15 cellular contexts compared by ENCODE assay signal in genomic region chr20:24995741-24996448, GRCh38. TPM values are rescaled to one million over a fixed set of nuclear protein-coding genes. Genes with fewer than 3 reads are reported as not detected.
DNase-seq lines count a peak whose midpoint lies in the region; ATAC-seq and TF ChIP-seq lines count a peak whose summit lies in the region.
"Had no signal": no experiment of that assay in that cellular context is flagged by ENCODE, and none has a peak within 500 bp of the region (broad histone marks: within the 10 kb centered on the region; RNA-seq: fewer than 3 reads in every experiment).

No MANE protein-coding gene starts in this region.

- H3K4me1 Mint-ChIP-seq in activated CD8-positive, alpha-beta memory T cell treated with anti-CD3 and anti-CD28 coated beads, Interleukin-2, amount 10 ng/mL, durations not matched to agents 7 days and 5 days, result peaks cover 19% of the 10 kb centered on the region
- peaks cover 33% of the 10 kb centered on the region for H3K4me1 Mint-ChIP-seq in endothelial cell (ENCODE audit: unreplicated experiment)
- H3K4me1 Mint-ChIP-seq in T-helper 17 cell, result peaks cover 27% of the 10 kb centered on the region

- H3K9me3 Mint-ChIP-seq in activated CD8-positive, alpha-beta memory T cell treated with anti-CD3 and anti-CD28 coated beads, Interleukin-2, amount 10 ng/mL, durations not matched to agents 7 days and 5 days (ENCODE audit: low read depth), result no peaks in the 10 kb centered on the region
- H3K9me3 Mint-ChIP-seq in endothelial cell (ENCODE audit: unreplicated experiment), result no peaks in the 10 kb centered on the region
- H3K9me3 Mint-ChIP-seq: mesothelial cell of epicardium; stimulated activated memory B cell treated with anti-CD40 and anti-IgM and Interleukin-4, amounts not matched to agents 10 μg/mL and 1 μg/mL and 100 μg/mL, for 72 hours had no signal

- no peak overlapping the region for H3K27ac ChIP-seq in HEK293 (ENCODE audit: extremely low read depth, low read depth, low read length)
- H3K27ac ChIP-seq: breast epithelium had no signal

- TF ChIP-seq CTCF in HEK293 (tag by site-specific recombination; IDR thresholded peaks at IDR 0.05) (no peak), endothelial cell (IDR thresholded peaks at IDR 0.05; ENCODE audit: unreplicated experiment) (no peak)

- peaks cover 4% of the 10 kb centered on the region for H3K36me3 Mint-ChIP-seq in activated CD8-positive, alpha-beta memory T cell treated with anti-CD3 and anti-CD28 coated beads, Interleukin-2, amount 10 ng/mL, durations not matched to agents 7 days and 5 days
- peaks cover 4% of the 10 kb centered on the region for H3K36me3 Mint-ChIP-seq in endothelial cell (ENCODE audit: low read depth, unreplicated experiment)
- H3K36me3 Mint-ChIP-seq in T-helper 17 cell (ENCODE audit: low read depth), result no peaks in the 10 kb centered on the region
- H3K36me3 Mint-ChIP-seq: mesothelial cell of epicardium; stimulated activated memory B cell treated with anti-CD40 and anti-IgM and Interleukin-4, amounts not matched to agents 10 μg/mL and 1 μg/mL and 100 μg/mL, for 72 hours had no signal

- no peak overlapping the region for H3K27ac Mint-ChIP-seq in activated CD8-positive, alpha-beta memory T cell treated with anti-CD3 and anti-CD28 coated beads, Interleukin-2, amount 10 ng/mL, durations not matched to agents 7 days and 5 days
- H3K27ac Mint-ChIP-seq in endothelial cell (ENCODE audit: unreplicated experiment), result no peak overlapping the region
- H3K27ac Mint-ChIP-seq in T-helper 17 cell, result no peak overlapping the region
- H3K27ac Mint-ChIP-seq: mesothelial cell of epicardium had no signal

- no peak overlapping the region for H3K4me3 Mint-ChIP-seq in activated CD8-positive, alpha-beta memory T cell treated with anti-CD3 and anti-CD28 coated beads, Interleukin-2, amount 10 ng/mL, durations not matched to agents 7 days and 5 days
- no peak overlapping the region for H3K4me3 Mint-ChIP-seq in endothelial cell (ENCODE audit: unreplicated experiment)
- no peak overlapping the region for H3K4me3 Mint-ChIP-seq in T-helper 17 cell
- H3K4me3 Mint-ChIP-seq: mesothelial cell of epicardium; stimulated activated memory B cell treated with anti-CD40 and anti-IgM and Interleukin-4, amounts not matched to agents 10 μg/mL and 1 μg/mL and 100 μg/mL, for 72 hours had no signal

- no peak overlapping the region for H3K4me3 ChIP-seq in HEK293 (ENCODE audit: low read depth, low read length)

- no peaks in the 10 kb centered on the region for H3K9me3 ChIP-seq in HEK293 (ENCODE audit: control insufficient read depth, insufficient read depth, low read depth, low read length)
- no peaks in the 10 kb centered on the region for H3K9me3 ChIP-seq in T-helper 17 cell (ENCODE audit: control insufficient read depth, low read length, poor library complexity, severe bottlenecking)
- H3K9me3 ChIP-seq: breast epithelium had no signal

- no peaks in the 10 kb centered on the region for H3K36me3 ChIP-seq in HEK293 (ENCODE audit: control insufficient read depth in 2 of 2, insufficient read depth in 1 of 2, low read length in 2 of 2)
- H3K36me3 ChIP-seq: breast epithelium had no signal

- no peak for ATAC-seq in activated CD8-positive, alpha-beta memory T cell treated with anti-CD3 and anti-CD28 coated beads, Interleukin-2, amount 10 ng/mL, durations not matched to agents 7 days and 5 days
- ATAC-seq in T-helper 17 cell, result no peak
- ATAC-seq: stimulated activated memory B cell treated with anti-CD40 and anti-IgM and Interleukin-4, amounts not matched to agents 10 μg/mL and 1 μg/mL and 100 μg/mL, for 72 hours had no signal

- CTCF ChIA-PET in HEK293 (lab: Yijun Ruan, JAX), result interaction anchor here (0.5 to 4.3 kb wide), 14 partner anchors 8 to 1118 kb away, joined by 3 to 70 read pairs (median 4); partner anchors contain the start of gene ENTPD6
- CTCF ChIA-PET in activated CD8-positive, alpha-beta memory T cell treated with anti-CD3 and anti-CD28 coated beads, Interleukin-2, amount 10 ng/mL, durations not matched to agents 7 days and 5 days (lab: Charles Lee), result interaction anchor here (0.6 to 5.5 kb wide), 8 partner anchors 8 to 403 kb away, joined by 3 to 128 read pairs (median 4); partner anchors contain the start of gene ACSS1

- peaks cover 3% of the 10 kb centered on the region for H3K27me3 Mint-ChIP-seq in activated CD8-positive, alpha-beta memory T cell treated with anti-CD3 and anti-CD28 coated beads, Interleukin-2, amount 10 ng/mL, durations not matched to agents 7 days and 5 days
- H3K27me3 Mint-ChIP-seq in endothelial cell (ENCODE audit: unreplicated experiment), result peaks cover 8% of the 10 kb centered on the region
- H3K27me3 Mint-ChIP-seq in T-helper 17 cell, result no peaks in the 10 kb centered on the region
- H3K27me3 Mint-ChIP-seq: stimulated activated memory B cell treated with anti-CD40 and anti-IgM and Interleukin-4, amounts not matched to agents 10 μg/mL and 1 μg/mL and 100 μg/mL, for 72 hours had no signal

- H3K4me1 ChIP-seq in HEK293 (ENCODE audit: control insufficient read depth, insufficient read depth, low read length), result no peaks in the 10 kb centered on the region

- DNase-seq in A172 (ENCODE audit: low spot score), result peak; percentile 55
- peak; percentile 36 for DNase-seq in activated CD8-positive, alpha-beta memory T cell treated with anti-CD3 and anti-CD28 coated beads, Interleukin-2, amount 10 ng/mL, durations not matched to agents 7 days and 5 days
- DNase-seq in hepatic stellate cell (ENCODE audit: low spot score), result peak; percentile 48
- no peak for DNase-seq in HCEC 1CT
- no peak for DNase-seq in retina
- no peak for DNase-seq in endothelial cell (ENCODE audit: low spot score)
- no peak for DNase-seq in T-helper 17 cell
- DNase-seq: EL, NCI-H748 treated with DMSO at 0.1 percent for 48 hours had no signal

- POLR2A ChIA-PET in HEK293 (lab: Yijun Ruan, JAX), result no interaction called here

TF ChIP-seq in HEK293, 187 proteins besides CTCF, POLR2A, EP300 and RAD21 (continues in another document):
- TF ChIP-seq GLIS1 (tag by site-specific recombination; IDR thresholded peaks at IDR 0.05) (peak; percentile 84), PRDM10 (tag by site-specific recombination; IDR thresholded peaks at IDR 0.05) (peak; percentile 94)

RNA-seq across cellular contexts. Expression of gene APMAP, which starts 3.3 kb away (rescaled TPM):
- total RNA-seq in A172 (2014; rRNA removed; shearing (Covaris generic)), result 169 and 171 TPM in 2 replicates
- 10 to 100 TPM; 47.5 to 56.0 TPM for total RNA-seq in activated CD8-positive, alpha-beta memory T cell treated with anti-CD3 and anti-CD28 coated beads, Interleukin-2, amount 10 ng/mL, durations not matched to agents 7 days and 5 days
- total RNA-seq in endothelial cell (ENCODE audit: unreplicated experiment), result 95.2 TPM
- 10 to 100 TPM; 24.6 to 26.2 TPM for total RNA-seq in T-helper 17 cell

RNA-seq across cellular contexts. Expression of gene CST7, which starts 46.8 kb away (rescaled TPM):
- total RNA-seq in A172 (2014; rRNA removed; shearing (Covaris generic)), result not detected in 2 replicates
- total RNA-seq in activated CD8-positive, alpha-beta memory T cell treated with anti-CD3 and anti-CD28 coated beads, Interleukin-2, amount 10 ng/mL, durations not matched to agents 7 days and 5 days, result 100 to 1,000 TPM; 177 to 202 TPM
- not detected for total RNA-seq in endothelial cell (ENCODE audit: unreplicated experiment)
- 10 to 100 TPM; 10.7 to 22.8 TPM for total RNA-seq in T-helper 17 cell
- total RNA-seq: epithelial cell of proximal tubule, H1, mesothelial cell of epicardium had no signal

Comparison
In these comparisons a context has a peak if more than half of its experiments do, and no peak if none do; other contexts are left out.
1. DNase-seq: peak in A172 (single experiment), activated CD8-positive, alpha-beta memory T cell treated with anti-CD3 and anti-CD28 coated beads, Interleukin-2, amount 10 ng/mL, durations not matched to agents 7 days and 5 days (single experiment) and hepatic stellate cell (single experiment); none in HCEC 1CT (single experiment), retina (single experiment), endothelial cell (single experiment) and T-helper 17 cell (0 of 3).
2. RNA of gene CST7, which starts 46.8 kb away (total RNA-seq): 177 to 202 TPM in activated CD8-positive, alpha-beta memory T cell treated with anti-CD3 and anti-CD28 coated beads, Interleukin-2, amount 10 ng/mL, durations not matched to agents 7 days and 5 days and 10.7 to 22.8 TPM in T-helper 17 cell; not detected in A172 and not detected in endothelial cell (single experiment); every median in the first group is over 10 times any median in the second.